In the genomic region with DNA sequence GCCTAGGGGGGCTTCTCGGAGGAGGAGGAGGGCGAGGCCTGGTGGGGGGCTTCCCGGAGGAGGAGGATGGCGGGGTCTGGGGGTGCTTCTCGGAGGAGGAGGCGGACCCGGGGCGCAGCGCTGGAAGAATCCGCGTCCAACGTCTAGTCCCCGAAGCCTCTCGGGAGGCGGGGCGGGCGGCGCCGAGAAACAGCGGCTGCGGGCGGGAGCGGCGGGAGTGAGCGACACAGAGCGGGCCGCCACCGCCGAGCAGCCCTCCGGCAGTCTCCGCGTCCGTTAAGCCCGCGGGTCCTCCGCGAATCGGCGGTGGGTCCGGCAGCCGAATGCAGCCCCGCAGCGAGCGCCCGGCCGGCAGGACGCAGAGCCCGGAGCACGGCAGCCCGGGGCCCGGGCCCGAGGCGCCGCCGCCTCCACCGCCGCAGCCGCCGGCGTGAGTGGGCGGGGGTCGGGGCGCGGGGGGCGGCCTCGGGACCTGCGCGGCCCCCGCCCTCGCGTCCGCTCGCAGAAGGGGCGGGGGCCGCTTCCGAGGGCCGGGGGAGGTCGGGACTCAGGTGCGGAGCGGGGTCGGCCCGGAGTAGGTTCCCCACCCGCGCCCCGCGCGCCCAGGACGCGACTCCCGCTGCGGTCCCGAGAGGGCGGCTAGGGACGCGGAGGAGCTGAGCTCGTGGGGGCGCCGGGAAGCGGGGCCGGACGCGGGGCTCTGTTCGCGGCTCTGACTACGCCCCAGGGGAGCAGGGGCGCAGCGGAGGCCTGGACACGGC, we compare ENCODE assay signal across 8 cellular contexts. TPM values are rescaled to one million over a fixed set of nuclear protein-coding genes. Genes with fewer than 3 reads are reported as not detected.
A peak's percentile ranks its signal among the peaks of the same experiment; 100 is the strongest.
DNase-seq lines count a peak whose midpoint lies in the region; ATAC-seq, FAIRE-seq and TF ChIP-seq lines count a peak whose summit lies in the region.

A gene (plus strand): TSS at position 214 of the 761 bp plus-strand sequence. CDS start 110 bp downstream, at position 324.

- no TSS peak for BruUV-seq in endothelial cell of umbilical vein (replicated peaks; lab: Mats Ljungman, UMichigan)

- DNase-seq in GDM1 (lab: John Stamatoyannopoulos, UW): peak; percentile 56
- DNase-seq in activated CD8-positive, alpha-beta memory T cell treated with anti-CD3 and anti-CD28 coated beads, Interleukin-2, amount 50 U/mL, for 4 hours: peak; percentile 81
- peak; percentile 43 for DNase-seq in endothelial cell of umbilical vein (ENCODE audit: low read depth, low spot score)
- peak; percentile 80 to 81 for DNase-seq in stimulated activated CD8-positive, alpha-beta memory T cell treated with anti-CD3 and anti-CD28 coated beads, Interleukin-2, amount 100 ng/mL, for 48 hours (ENCODE audit: low read depth in 2 of 2)
- no peak for DNase-seq in NCI-H524 treated with DMSO at 0.1 percent for 48 hours (lab: John Stamatoyannopoulos, UW)

- H3K79me2 ChIP-seq in OCI-LY1 (ENCODE audit: insufficient read depth, low read length) (peaks cover 12% of the 10 kb centered on the region), endothelial cell of umbilical vein (ENCODE audit: control insufficient read depth, insufficient read depth, low read length) (peaks cover 18% of the 10 kb centered on the region)

- H4K20me1 ChIP-seq in OCI-LY1 (ENCODE audit: insufficient read depth, low read length): no peaks in the 10 kb centered on the region
- H4K20me1 ChIP-seq in endothelial cell of umbilical vein (replicated peaks; ENCODE audit: control insufficient read depth, extremely low read depth, insufficient read depth, low read length): no peaks in the 10 kb centered on the region

- no peak within 1 kb of the TSS for H3K27ac ChIP-seq in OCI-LY1 (ENCODE audit: low read depth, low read length, poor library complexity, severe bottlenecking)
- no peak within 1 kb of the TSS for H3K27ac ChIP-seq in endothelial cell of umbilical vein (ENCODE audit: insufficient read depth, low read depth, low read length)

- POLR2A ChIA-PET in endothelial cell of umbilical vein (lab: Charles Lee): no interaction called here

- no peaks in the 10 kb centered on the region for H3K27me3 ChIP-seq in OCI-LY1 (ENCODE audit: insufficient read depth, low read length)
- no peaks in the 10 kb centered on the region for H3K27me3 ChIP-seq in endothelial cell of umbilical vein (ENCODE audit: control insufficient read depth in 2 of 2, insufficient read depth in 2 of 2, low read length in 2 of 2)
- H3K27me3 ChIP-seq in mononuclear cell (ENCODE audit: insufficient read depth, low read length): no peaks in the 10 kb centered on the region

- dilution Hi-C loops in endothelial cell of umbilical vein (cut with MboI; ENCODE audit: extremely low pct_ligation_motif_present, low sequenced_read_pairs): no loop called here

- ATAC-seq in HG02763 (IDR thresholded peaks at IDR 0.05; ENCODE audit: unreplicated experiment): peak; percentile 43

- H2AFZ ChIP-seq in OCI-LY1 (ENCODE audit: low read length) (peak within 1 kb of the TSS; percentile 74; the same call in 1 of the 2 replicates), endothelial cell of umbilical vein (ENCODE audit: low read depth, low read length) (peak within 1 kb of the TSS; percentile 46)

- peaks cover 16% of the 10 kb centered on the region for H3K36me3 ChIP-seq in OCI-LY1 (ENCODE audit: insufficient read depth, low read length)
- peaks cover 0 to 11% of the 10 kb centered on the region in 2 experiments for H3K36me3 ChIP-seq in endothelial cell of umbilical vein (ENCODE audit: control insufficient read depth in 2 of 2, extremely low read depth in 1 of 2, insufficient read depth in 2 of 2, low read length in 2 of 2)

- H3K4me2 ChIP-seq in OCI-LY1 (ENCODE audit: low read length): peak within 1 kb of the TSS; percentile 76
- no peak within 1 kb of the TSS for H3K4me2 ChIP-seq in endothelial cell of umbilical vein (ENCODE audit: insufficient read depth, low read length)

- H3K4me1 ChIP-seq in OCI-LY1 (ENCODE audit: insufficient read depth, low read length, severe bottlenecking) (peaks cover 28% of the 10 kb centered on the region), endothelial cell of umbilical vein (ENCODE audit: control insufficient read depth, extremely low read depth, insufficient read depth, low read length) (peaks cover 5% of the 10 kb centered on the region), mononuclear cell (ENCODE audit: insufficient read depth, low read length) (peaks cover 35% of the 10 kb centered on the region)

- CTCF ChIA-PET in endothelial cell of umbilical vein (lab: Charles Lee): interaction anchor here (1.8 kb wide), 1 partner anchor 56 kb away, joined by 4 read pairs; no protein-coding TSS in a partner anchor

- no peaks in the 10 kb centered on the region for H3K9me1 ChIP-seq in endothelial cell of umbilical vein (replicated peaks; ENCODE audit: control insufficient read depth, extremely low read depth, insufficient read depth, low read length)

- no peaks in the 10 kb centered on the region for H3K9me2 ChIP-seq in OCI-LY1 (ENCODE audit: low read depth, low read length)

- no peaks in the 10 kb centered on the region for H3F3A ChIP-seq in OCI-LY1 (ENCODE audit: insufficient read depth, low read length)

- H3K9ac ChIP-seq in OCI-LY1 (ENCODE audit: low read length) (peak within 1 kb of the TSS; percentile 71), endothelial cell of umbilical vein (replicated peaks; ENCODE audit: extremely low read depth, insufficient read depth, low read length) (peak within 1 kb of the TSS; percentile 14)

- intact Hi-C loops in endothelial cell of umbilical vein (cut with micrococcal nuclease): loop anchor here (2.0 kb wide), 1 partner anchor 20 kb away; no protein-coding TSS in a partner anchor

- TF ChIP-seq CTCF in OCI-LY1 (IDR thresholded peaks at IDR 0.05; ENCODE audit: low read length): no peak
- TF ChIP-seq CTCF in endothelial cell of umbilical vein (IDR thresholded peaks at IDR 0.05; ENCODE audit: extremely low read depth in 1 of 2, insufficient read depth in 1 of 2, low read depth in 1 of 2, low read length in 2 of 2): no peak

- peak; percentile 61 for FAIRE-seq in endothelial cell of umbilical vein (lab: Jason Lieb, UNC)

- H3K4me3 ChIP-seq in OCI-LY1 (ENCODE audit: low read depth, low read length, poor library complexity, severe bottlenecking) (peak within 1 kb of the TSS; percentile 98), endothelial cell of umbilical vein (replicated peaks in 1 of 3; ENCODE audit: insufficient read depth in 1 of 3, low read depth in 1 of 3, low read length in 3 of 3) (peak within 1 kb of the TSS; percentile 44 to 68 (median 45)), mononuclear cell (ENCODE audit: low read length) (peak within 1 kb of the TSS; percentile 41)

- no peak for TF ChIP-seq POLR2A in endothelial cell of umbilical vein (IDR thresholded peaks at IDR 0.05; ENCODE audit: low read depth, low read length)

- no peaks in the 10 kb centered on the region for H3K9me3 ChIP-seq in OCI-LY1 (ENCODE audit: low read length)
- no peaks in the 10 kb centered on the region for H3K9me3 ChIP-seq in endothelial cell of umbilical vein (replicated peaks; ENCODE audit: control insufficient read depth, insufficient read depth, low read length)
- no peaks in the 10 kb centered on the region for H3K9me3 ChIP-seq in mononuclear cell (ENCODE audit: low read depth, low read length)

TF ChIP-seq in endothelial cell of umbilical vein, 7 proteins besides CTCF, POLR2A, EP300 and RAD21:
- peak; percentile 70 for TF ChIP-seq POLR2AphosphoS5 (IDR thresholded peaks at IDR 0.05; ENCODE audit: insufficient read depth, low read depth, low read length)
- no peak for TF ChIP-seq GATA2 (IDR thresholded peaks at IDR 0.05; ENCODE audit: insufficient read depth, insufficient read length, low read depth, low read length)

RNA-seq across cellular contexts. Expression of the gene that starts here (rescaled TPM):
- total RNA-seq in endothelial cell of umbilical vein: 28.6 and 30.1 TPM in 2 replicates
- polyA plus RNA-seq in endothelial cell of umbilical vein: 27.0 and 39.9 TPM in 2 replicates
- 4.6 and 7.5 TPM in 2 replicates for polyA plus RNA-seq in endothelial cell of umbilical vein (2011; cell fraction: cytosol; rRNA removed)
- 234 and 278 TPM in 2 replicates for polyA plus RNA-seq in endothelial cell of umbilical vein (2011; cell fraction: nucleus; rRNA removed)
- 13.4 and 19.9 TPM in 2 replicates for polyA plus RNA-seq in endothelial cell of umbilical vein (2012)
- 5.7 and 14.3 TPM in 2 replicates for polyA minus RNA-seq in endothelial cell of umbilical vein
- 7.4 TPM for polyA minus RNA-seq in endothelial cell of umbilical vein (2011; cell fraction: cytosol; rRNA and poly(A)+ RNA removed)
- 21.7 and 35.5 TPM in 2 replicates for polyA minus RNA-seq in endothelial cell of umbilical vein (2011; cell fraction: nucleus; rRNA and poly(A)+ RNA removed)
- 2.2 TPM for total RNA-seq in mononuclear cell

Comparison
In these comparisons a context has a peak if more than half of its experiments do, and no peak if none do; other contexts are left out.
1. H3K4me3 ChIP-seq: peak in every context shown above with its lines; median percentile 98 in OCI-LY1; 45 in endothelial cell of umbilical vein; 41 in mononuclear cell.